In genomic region chr14:50025776-50026175, GRCh38 we compare ENCODE assay signal across 19 cellular contexts.
DNase-seq lines count a peak whose midpoint lies in the region; ATAC-seq, FAIRE-seq and TF ChIP-seq lines count a peak whose summit lies in the region.
"Had no signal": no experiment of that assay in that cellular context is flagged by ENCODE, and none has a peak within 500 bp of the region (broad histone marks: within the 10 kb centered on the region; RNA-seq: fewer than 3 reads in every experiment).

No MANE protein-coding gene starts in this region.

- WGBS in K562 (ENCODE audit: insufficient coverage, low coverage, missing lambda C conversion rate) = 81% methylated on average over 2 of the region's 2 CpGs

- no peak for TF ChIP-seq CTCF in K562 (IDR thresholded peaks at IDR 0.05 in 2 of 3, conservative IDR thresholded peaks at IDR 0.05 in 1 of 3; ENCODE audit: insufficient read depth in 2 of 3, low read depth in 1 of 3, low read length in 3 of 3)

- no peaks in the 10 kb centered on the region for H3K9me1 ChIP-seq in K562 (ENCODE audit: control insufficient read depth, insufficient read depth, low read length)

- no peaks in the 10 kb centered on the region for H4K20me1 ChIP-seq in K562 (replicated peaks; ENCODE audit: control insufficient read depth, insufficient read depth, low read length)

- intact Hi-C loops in activated naive CD4-positive, alpha-beta T cell treated with anti-CD3 and anti-CD28 coated beads for 36 hours (cut with micrococcal nuclease) = no loop called here
- intact Hi-C loops in K562 (cut with micrococcal nuclease) (no loop called here), posterior vena cava (cut with DNase I) (loop anchor here in 1 of 2 donors (1.0 kb wide), 1 partner anchor 12 kb away; no protein-coding TSS in a partner anchor)

- POLR2A ChIA-PET in K562 (lab: Yijun Ruan, JAX) = no interaction called here

- peaks cover 27% of the 10 kb centered on the region for H3K4me1 Mint-ChIP-seq in activated naive CD4-positive, alpha-beta T cell treated with anti-CD3 and anti-CD28 coated beads for 36 hours (ENCODE audit: low read depth)

- no peaks in the 10 kb centered on the region for H3K27me3 Mint-ChIP-seq in activated naive CD4-positive, alpha-beta T cell treated with anti-CD3 and anti-CD28 coated beads for 36 hours (ENCODE audit: low read depth)
- H3K27me3 Mint-ChIP-seq: stimulated activated naive CD8-positive, alpha-beta T cell treated with anti-CD3 and anti-CD28 coated beads, Interleukin-15, Interleukin-2, amounts not matched to agents 100 ng/mL and 50 ng/mL, for 24 hours had no signal

- in situ Hi-C loops in K562 (cut with MboI) = no loop called here

- H3K9ac ChIP-seq in K562 (ENCODE audit: insufficient read depth in 1 of 2, low read depth in 2 of 2, low read length in 2 of 2) = no peak overlapping the region

- TF ChIP-seq RAD21 in K562 (CRISPR knock-in tag; conservative IDR thresholded peaks at IDR 0.05 in 1 of 2, IDR thresholded peaks at IDR 0.05 in 1 of 2) = no peak

- H3K27me3 ChIP-seq in K562 (ENCODE audit: control insufficient read depth in 2 of 2, insufficient read depth in 2 of 2, low read length in 2 of 2) = no peaks in the 10 kb centered on the region
- H3K27me3 ChIP-seq: adrenal gland had no signal

- H3K79me2 ChIP-seq in K562 (ENCODE audit: control insufficient read depth, insufficient read depth, low read length) = no peaks in the 10 kb centered on the region

- peaks cover 3 to 6% of the 10 kb centered on the region in 2 experiments; a peak in 3 of 5 replicates for H3K4me1 ChIP-seq in K562 (replicated peaks in 1 of 2; ENCODE audit: control insufficient read depth in 2 of 2, insufficient read depth in 2 of 2, low read length in 2 of 2)

- H3K4me2 ChIP-seq in K562 (ENCODE audit: insufficient read depth, low read length) = no peak overlapping the region

- no peak for TF ChIP-seq EP300 in K562 (IDR thresholded peaks at IDR 0.05; ENCODE audit: low read length)

- no peaks in the 10 kb centered on the region for H3K36me3 ChIP-seq in K562 (ENCODE audit: control insufficient read depth, insufficient read depth, low read length)
- H3K36me3 ChIP-seq: adrenal gland had no signal

- H3K4me3 ChIP-seq in K562 = no peak overlapping the region
- H3K4me3 ChIP-seq: adrenal gland had no signal

- peaks cover 11% of the 10 kb centered on the region for H3K9me3 Mint-ChIP-seq in activated naive CD4-positive, alpha-beta T cell treated with anti-CD3 and anti-CD28 coated beads for 36 hours
- H3K9me3 Mint-ChIP-seq in activated naive CD4-positive, alpha-beta T cell treated with anti-CD3 and anti-CD28 coated beads, Interleukin-2, amount 50 U/mL, for 72 hours = peaks cover 7 to 18% of the 10 kb centered on the region in 2 donors

- H2AFZ ChIP-seq in K562 (ENCODE audit: low read depth, low read length) = no peak overlapping the region

- H3K4me3 Mint-ChIP-seq in activated naive CD4-positive, alpha-beta T cell treated with anti-CD3 and anti-CD28 coated beads for 36 hours = no peak overlapping the region
- H3K4me3 Mint-ChIP-seq: stimulated activated naive CD8-positive, alpha-beta T cell treated with anti-CD3 and anti-CD28 coated beads, Interleukin-15, Interleukin-2, amounts not matched to agents 100 ng/mL and 50 ng/mL, for 24 hours had no signal

- no peak for TF ChIP-seq POLR2A in K562 (conservative IDR thresholded peaks at IDR 0.05)

- FAIRE-seq in K562 (lab: Jason Lieb, UNC) = no peak
- FAIRE-seq: GM12892, H1 had no signal

- no peaks in the 10 kb centered on the region for H3K9me3 ChIP-seq in K562 (replicated peaks; ENCODE audit: control insufficient read depth, insufficient read depth, low read depth, low read length)
- H3K9me3 ChIP-seq: adrenal gland had no signal

- H3K36me3 Mint-ChIP-seq in activated naive CD4-positive, alpha-beta T cell treated with anti-CD3 and anti-CD28 coated beads for 36 hours (ENCODE audit: low read depth) = peaks cover 17% of the 10 kb centered on the region
- H3K36me3 Mint-ChIP-seq in activated naive CD4-positive, alpha-beta T cell treated with anti-CD3 and anti-CD28 coated beads, Interleukin-2, amount 50 U/mL, for 72 hours = peaks cover 28 to 67% of the 10 kb centered on the region in 2 donors

- no peak overlapping the region for H3K27ac ChIP-seq in K562 (ENCODE audit: extremely low read depth, low read depth, low read length)
- H3K27ac ChIP-seq: adrenal gland, HL-60 had no signal

- no peak for ATAC-seq in activated naive CD4-positive, alpha-beta T cell treated with anti-CD3 and anti-CD28 coated beads, Interleukin-2, amount 50 U/mL, for 72 hours
- ATAC-seq in K562 = no peak
- ATAC-seq in GM21576 (IDR thresholded peaks at IDR 0.05; ENCODE audit: unreplicated experiment) = no peak
- ATAC-seq: left cardiac atrium had no signal

- peak; percentile 41 for DNase-seq in activated naive CD4-positive, alpha-beta T cell treated with anti-CD3 and anti-CD28 coated beads for 36 hours
- no peak for DNase-seq in activated naive CD4-positive, alpha-beta T cell treated with anti-CD3 and anti-CD28 coated beads, Interleukin-2, amount 50 U/mL, for 72 hours (ENCODE audit: low spot score in 2 of 2)
- peak; percentile 53 for DNase-seq in NCI-H1694 (lab: John Stamatoyannopoulos, UW)
- peak in 1 of 4 experiments; percentile 39 for DNase-seq in K562 (ENCODE audit: extremely low read depth in 1 of 4, low spot score in 3 of 4)
- peak; percentile 18 for DNase-seq in renal cortical epithelial cell (ENCODE audit: low read depth)
- no peak for DNase-seq in activated gamma-delta T cell (lab: John Stamatoyannopoulos, UW)
- no peak for DNase-seq in posterior vena cava (ENCODE audit: low spot score)
- DNase-seq: glutamatergic neuron; left cardiac atrium; MM.1S; NCI-H526; SIG-M5; stimulated activated CD4-positive, alpha-beta T cell treated with anti-CD3 and anti-CD28 coated beads, Interleukin-4, amount 100 ng/mL, for 24 hours had no signal

- no TSS peak for BruUV-seq in K562 (replicated peaks; lab: Mats Ljungman, UMichigan)

- CTCF ChIA-PET in activated naive CD4-positive, alpha-beta T cell treated with anti-CD3 and anti-CD28 coated beads for 36 hours (lab: Charles Lee) = interaction anchor here (3.4 kb wide), 1 partner anchor 12 kb away, joined by 11 read pairs; no protein-coding TSS in a partner anchor
- CTCF ChIA-PET in K562 (lab: Yijun Ruan, JAX; ENCODE audit: low intra/inter-chr PET ratio) = no interaction called here

- H3K27ac Mint-ChIP-seq in activated naive CD4-positive, alpha-beta T cell treated with anti-CD3 and anti-CD28 coated beads for 36 hours = no peak overlapping the region
- H3K27ac Mint-ChIP-seq in activated naive CD4-positive, alpha-beta T cell treated with anti-CD3 and anti-CD28 coated beads, Interleukin-2, amount 50 U/mL, for 72 hours = peak overlapping the region in 1 of 2 donors; percentile 91
- H3K27ac Mint-ChIP-seq: stimulated activated naive CD8-positive, alpha-beta T cell treated with anti-CD3 and anti-CD28 coated beads, Interleukin-15, Interleukin-2, amounts not matched to agents 100 ng/mL and 50 ng/mL, for 24 hours had no signal

TF ChIP-seq in K562, 482 proteins besides CTCF, POLR2A, EP300 and RAD21:
- TF ChIP-seq ARID4B (CRISPR knock-in tag; IDR thresholded peaks at IDR 0.05) (no peak), MIER1 (IDR thresholded peaks at IDR 0.05; ENCODE audit: low read depth) (no peak), BCOR (IDR thresholded peaks at IDR 0.05) (no peak), NR4A1 (CRISPR knock-in tag; IDR thresholded peaks at IDR 0.05) (no peak), NR4A1 (tag; IDR thresholded peaks at IDR 0.05) (no peak), HES1 (IDR thresholded peaks at IDR 0.05; ENCODE audit: low read depth) (no peak), NFIC (IDR thresholded peaks at IDR 0.05) (peak; percentile 59), ZFP36 (IDR thresholded peaks at IDR 0.05; ENCODE audit: low read depth, low read length, partially characterized antibody) (peak; percentile 45), SREBF2 (CRISPR knock-in tag; IDR thresholded peaks at IDR 0.05) (no peak), TRIM24 (IDR thresholded peaks at IDR 0.05) (peak in 1 of 2 experiments; percentile 59; a peak in 2 of 4 replicates), CBX3 (IDR thresholded peaks at IDR 0.05; ENCODE audit: borderline replicate concordance in 1 of 2, low read length in 2 of 2) (peak in 1 of 2 experiments; percentile 81; a peak in 1 of 3 replicates), ZNF146 (CRISPR knock-in tag; IDR thresholded peaks at IDR 0.05; ENCODE audit: unreplicated experiment) (no peak)

Comparison
In these comparisons a context has a peak if more than half of its experiments do, and no peak if none do; other contexts are left out.
1. DNase-seq: peak in activated naive CD4-positive, alpha-beta T cell treated with anti-CD3 and anti-CD28 coated beads for 36 hours (single experiment), NCI-H1694 (single experiment) and renal cortical epithelial cell (single experiment); none in activated naive CD4-positive, alpha-beta T cell treated with anti-CD3 and anti-CD28 coated beads, Interleukin-2, amount 50 U/mL, for 72 hours (0 of 2), activated gamma-delta T cell (single experiment) and posterior vena cava (single experiment).